ENCODE assay signal across 8 cellular contexts in the genomic region with DNA sequence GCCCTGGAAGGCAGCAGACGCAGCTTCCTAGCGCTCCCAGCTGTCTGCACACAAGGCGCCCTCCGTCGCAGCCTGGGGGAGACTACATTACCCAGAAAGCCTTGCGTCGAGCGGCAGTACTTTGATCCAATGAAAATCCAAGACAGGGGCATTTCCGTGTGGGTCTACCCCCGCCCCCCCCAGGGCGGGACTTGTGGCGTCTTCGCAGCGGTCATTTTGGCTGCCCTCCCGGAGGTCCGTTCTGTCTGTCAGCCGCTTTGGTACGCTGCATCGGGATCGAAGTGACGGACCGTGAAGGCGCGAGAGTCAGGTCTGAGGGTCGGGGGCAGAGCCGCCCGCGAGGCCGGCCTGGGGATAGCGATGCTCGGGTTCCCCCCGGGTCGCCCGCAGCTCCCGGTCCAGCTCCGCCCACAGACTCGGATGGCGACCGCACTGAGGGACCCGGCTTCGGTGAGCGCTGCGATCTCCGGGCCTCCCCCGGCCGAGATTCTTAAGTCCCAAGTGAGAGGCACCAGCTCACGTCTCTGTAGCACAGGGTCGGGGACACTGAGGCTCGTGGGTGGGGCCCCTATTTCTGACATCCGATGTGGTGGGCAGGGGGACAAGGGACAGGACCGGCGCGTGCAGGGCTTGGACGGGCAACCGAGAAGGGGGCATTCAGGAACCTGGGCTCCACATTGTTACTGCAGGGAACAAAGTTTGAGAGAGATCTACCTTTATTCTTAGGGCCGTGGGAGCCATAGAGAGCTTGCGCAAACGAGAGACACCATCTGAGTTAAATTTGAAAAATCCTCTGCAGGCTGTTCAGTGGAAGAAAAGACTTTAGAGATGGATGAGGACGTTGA. TPM values are rescaled to one million over a fixed set of nuclear protein-coding genes. Genes with fewer than 3 reads are reported as not detected.
DNase-seq lines count a peak whose midpoint lies in the region; ATAC-seq, FAIRE-seq and TF ChIP-seq lines count a peak whose summit lies in the region.

ZNF211 (plus strand) TSS at position 182 of the 845 bp plus-strand sequence; CDS start at position 361, 179 bp downstream.

- DNase-seq in GM12892 (ENCODE audit: insufficient read length) (peak; percentile 81), NCI-H1436 treated with DMSO at 0.1 percent for 48 hours (lab: John Stamatoyannopoulos, UW) (peak; percentile 89), amniotic stem cell (lab: John Stamatoyannopoulos, UW) (peak; percentile 88), left ventricle myocardium inferior (peak; percentile 94), posterior vena cava (ENCODE audit: low spot score) (peak; percentile 96), upper lobe of right lung (peak; percentile 94)

- peak within 1 kb of the TSS; percentile 88 for H3K4me3 ChIP-seq in left ventricle myocardium inferior
- peak within 1 kb of the TSS; percentile 90 for H3K4me3 ChIP-seq in upper lobe of right lung

- H3K27me3 ChIP-seq in left ventricle myocardium inferior (ENCODE audit: low read depth) (no peaks in the 10 kb centered on the region), upper lobe of right lung (no peaks in the 10 kb centered on the region)

- intact Hi-C loops in T-helper 1 cell treated with Interleukin-12 subunit alpha and Interleukin-12 subunit beta and Interleukin-4 antibody, amounts not matched to agents 30 ng/mL and 1 ng/mL, for 36 hours (cut with micrococcal nuclease), result loop anchor here (1.0 to 2.0 kb wide), 26 partner anchors 19 to 1229 kb away; partner anchors contain the start of genes TRAPPC2B, ZNF134, ZNF154 and ZNF17
- intact Hi-C loops in left ventricle myocardium inferior (cut with micrococcal nuclease), result no loop called here
- intact Hi-C loops in posterior vena cava (cut with DNase I), result no loop called here
- intact Hi-C loops in upper lobe of right lung (cut with DNase I), result no loop called here

- ATAC-seq in HG02763 (IDR thresholded peaks at IDR 0.05; ENCODE audit: unreplicated experiment), result peak; percentile 95
- peak; percentile 100 for ATAC-seq in upper lobe of right lung

- H3K4me1 ChIP-seq in left ventricle myocardium inferior (peaks cover 25% of the 10 kb centered on the region), upper lobe of right lung (peaks cover 11% of the 10 kb centered on the region)

- FAIRE-seq in GM12892 (lab: Jason Lieb, UNC), result peak; percentile 94

- peaks cover 55% of the 10 kb centered on the region for H3K36me3 ChIP-seq in left ventricle myocardium inferior
- peaks cover 7% of the 10 kb centered on the region for H3K36me3 ChIP-seq in upper lobe of right lung

- TF ChIP-seq POLR2A in GM12892 (IDR thresholded peaks at IDR 0.05; ENCODE audit: low read depth, low read length), result peak; percentile 79; the same call in 1 of the 2 replicates

- H3K9me3 ChIP-seq in left ventricle myocardium inferior (replicated peaks) (peaks cover 46% of the 10 kb centered on the region), upper lobe of right lung (peaks cover 33% of the 10 kb centered on the region)

- H3K27ac ChIP-seq in left ventricle myocardium inferior (replicated peaks) (peak within 1 kb of the TSS; percentile 86), upper lobe of right lung (peak within 1 kb of the TSS; percentile 81)

- TF ChIP-seq CTCF in left ventricle myocardium inferior (IDR thresholded peaks at IDR 0.05; ENCODE audit: borderline replicate concordance) (peak; percentile 15), upper lobe of right lung (IDR thresholded peaks at IDR 0.05) (no peak)

RNA-seq across cellular contexts. Expression of gene ZNF211, which starts in this region (rescaled TPM):
- polyA plus RNA-seq in GM12892 (2012; ENCODE audit: missing spikeins), result 8.8 TPM
- total RNA-seq in T-helper 1 cell treated with Interleukin-12 subunit alpha and Interleukin-12 subunit beta and Interleukin-4 antibody, amounts not matched to agents 30 ng/mL and 1 ng/mL, for 36 hours, result 14.4 and 15.4 TPM in 2 replicates
- 10.0 TPM for total RNA-seq in left ventricle myocardium inferior
- 1 to 10 TPM; 6.9 to 8.0 TPM for total RNA-seq in posterior vena cava
- total RNA-seq in upper lobe of right lung, result 13.3 TPM

Comparison
In these comparisons a context has a peak if more than half of its experiments do, and no peak if none do; other contexts are left out.
1. Peak in every context shown above with its lines: DNase-seq, ATAC-seq, H3K4me3 ChIP-seq and H3K27ac ChIP-seq.